ENCODE assay signal across 25 cellular contexts in genomic region chr10:61731638-61732037, GRCh38.
"Had no signal": no experiment of that assay in that cellular context is flagged by ENCODE, and none has a peak within 500 bp of the region (broad histone marks: within the 10 kb centered on the region; RNA-seq: fewer than 3 reads in every experiment).

No MANE protein-coding gene starts in this region.

- H3K4me3 Mint-ChIP-seq: dendritic cell treated with granulocyte-macrophage colony-stimulating factor and Interleukin-4, amounts not matched to agents 40 ng/mL and 50 ng/mL, for 4 days; effector memory CD8-positive, alpha-beta T cell; endodermal cell; immature natural killer cell; mesothelial cell of epicardium had no signal

- H3K4me1 ChIP-seq: colonic mucosa, esophagus squamous epithelium, gastroesophageal sphincter, heart left ventricle, left lung, lower lobe of right lung had no signal

- H3K4me3 ChIP-seq: colonic mucosa, esophagus squamous epithelium, gastroesophageal sphincter, heart left ventricle, hepatocyte, left lung, lower lobe of right lung, mucosa of descending colon had no signal

- H3K36me3 Mint-ChIP-seq: immature natural killer cell had no signal

- DNase-seq: colonic mucosa; cortex of kidney; effector CD8-positive, alpha-beta T cell; effector memory CD8-positive, alpha-beta T cell; endodermal cell; erythroblast; esophagus squamous epithelium; foreskin fibroblast; foreskin melanocyte; heart left ventricle; hypothalamus; immature natural killer cell; left cardiac atrium; left lung; left ventricle myocardium superior; lower lobe of right lung; mesenchymal stem cell; mucosa of descending colon had no signal

- H3K9me3 Mint-ChIP-seq: dendritic cell treated with granulocyte-macrophage colony-stimulating factor and Interleukin-4, amounts not matched to agents 40 ng/mL and 50 ng/mL, for 4 days; effector memory CD8-positive, alpha-beta T cell; endodermal cell; immature natural killer cell had no signal

- H3K27me3 ChIP-seq: colonic mucosa, esophagus squamous epithelium, gastroesophageal sphincter, heart left ventricle, hepatocyte, left lung had no signal

- H3K27ac ChIP-seq: colonic mucosa, epithelial cell of prostate, esophagus squamous epithelium, gastroesophageal sphincter, heart left ventricle, hepatocyte, left lung, lower lobe of right lung had no signal

- H3K27ac Mint-ChIP-seq: dendritic cell treated with granulocyte-macrophage colony-stimulating factor and Interleukin-4, amounts not matched to agents 40 ng/mL and 50 ng/mL, for 4 days; effector memory CD8-positive, alpha-beta T cell; endodermal cell; immature natural killer cell; mesothelial cell of epicardium had no signal

- ATAC-seq: effector memory CD8-positive, alpha-beta T cell; esophagus mucosa; gastroesophageal sphincter; heart left ventricle; left cardiac atrium; left lung; left ventricle myocardium superior; lower lobe of right lung; mucosa of descending colon had no signal

- H2AFZ ChIP-seq: hepatocyte had no signal

- H3K9me3 ChIP-seq: colonic mucosa, esophagus squamous epithelium, gastroesophageal sphincter, heart left ventricle, left lung, lower lobe of right lung, mucosa of descending colon had no signal

- FAIRE-seq: keratinocyte had no signal

- H3K4me2 ChIP-seq: hepatocyte had no signal

- H3K36me3 ChIP-seq: colonic mucosa, esophagus squamous epithelium, gastroesophageal sphincter, heart left ventricle, left lung, lower lobe of right lung had no signal

- H3K79me2 ChIP-seq: hepatocyte had no signal
